8 cellular contexts compared by ENCODE assay signal in genomic region chr19:14031719-14032480, GRCh38. TPM values are rescaled to one million over a fixed set of nuclear protein-coding genes. Genes with fewer than 3 reads are reported as not detected.
DNase-seq lines count a peak whose midpoint lies in the region; ATAC-seq, FAIRE-seq and TF ChIP-seq lines count a peak whose summit lies in the region.

TSS of gene IL27RA (plus strand) at chr19:14031762. CDS start at chr19:14031873, 111 bp downstream.

- H3K27ac ChIP-seq in IMR-90 (ENCODE audit: insufficient read depth, low read length): no peak within 1 kb of the TSS

- H3K23ac ChIP-seq in IMR-90 (ENCODE audit: low read depth, low read length): peak within 1 kb of the TSS; percentile 32; the same call in 1 of the 2 replicates

- CTCF ChIA-PET in AG04449 (lab: Yijun Ruan, JAX) (interaction anchor here (0.8 to 4.4 kb wide), 19 partner anchors 9 to 159 kb away, joined by 3 to 30 read pairs (median 4); partner anchors contain the start of genes BRME1, CC2D1A, MISP3 and PODNL1), IMR-90 (lab: Yijun Ruan, JAX) (interaction anchor here (0.8 to 1.8 kb wide), 5 partner anchors 9 to 21 kb away, joined by 3 to 7 read pairs (median 4); no protein-coding TSS in a partner anchor)
- CTCF ChIA-PET in activated naive CD4-positive, alpha-beta T cell treated with anti-CD3 and anti-CD28 coated beads, Interleukin-2, amount 10 ng/mL, durations not matched to agents 7 days and 5 days (lab: Charles Lee): interaction anchor here (0.8 to 2.3 kb wide), 13 partner anchors 8 to 152 kb away, joined by 3 to 12 read pairs (median 3); partner anchors contain the start of gene MISP3

- peak within 1 kb of the TSS; percentile 93 for H2AFZ ChIP-seq in IMR-90 (replicated peaks; ENCODE audit: low read length, poor library complexity)

- H3K18ac ChIP-seq in IMR-90 (ENCODE audit: low read depth, low read length): no peak within 1 kb of the TSS

- H3K56ac ChIP-seq in IMR-90 (ENCODE audit: extremely low read depth, insufficient read depth, low read length): no peak within 1 kb of the TSS

- H3K4ac ChIP-seq in IMR-90 (ENCODE audit: low read depth, low read length): no peak within 1 kb of the TSS

- H2AK5ac ChIP-seq in IMR-90 (ENCODE audit: low read depth, low read length): peak within 1 kb of the TSS; percentile 44; the same call in 1 of the 2 replicates

- no peaks in the 10 kb centered on the region; the same call in 1 of the 2 replicates for H3K9me3 ChIP-seq in IMR-90 (ENCODE audit: control insufficient read depth, insufficient read depth, low read length)

- H3K27me3 Mint-ChIP-seq in activated naive CD4-positive, alpha-beta T cell treated with anti-CD3 and anti-CD28 coated beads, Interleukin-2, amount 10 ng/mL, durations not matched to agents 7 days and 5 days: peaks cover 30% of the 10 kb centered on the region
- peaks cover 21% of the 10 kb centered on the region for H3K27me3 Mint-ChIP-seq in progenitor cell of endocrine pancreas

- peak within 1 kb of the TSS; percentile 73 for H3K4me3 ChIP-seq in AG04449 (ENCODE audit: low read depth, low read length)
- H3K4me3 ChIP-seq in IMR-90 (ENCODE audit: insufficient read depth, low read depth, low read length): peak within 1 kb of the TSS; percentile 60

- dilution Hi-C loops in IMR-90 (cut with HindIII; ENCODE audit: low sequenced_read_pairs, unreplicated experiment): no loop called here

- no peaks in the 10 kb centered on the region for H3K36me3 ChIP-seq in IMR-90 (ENCODE audit: control insufficient read depth, insufficient read depth, low read length)

- H2BK120ac ChIP-seq in IMR-90 (ENCODE audit: low read depth, low read length): no peak within 1 kb of the TSS

- FAIRE-seq in urothelium cell line (lab: Jason Lieb, UNC): no peak

- peak within 1 kb of the TSS; percentile 10 for H3K9ac ChIP-seq in IMR-90 (ENCODE audit: low read depth, low read length)

- no peaks in the 10 kb centered on the region for H3K9me3 Mint-ChIP-seq in activated naive CD4-positive, alpha-beta T cell treated with anti-CD3 and anti-CD28 coated beads, Interleukin-2, amount 10 ng/mL, durations not matched to agents 7 days and 5 days
- H3K9me3 Mint-ChIP-seq in progenitor cell of endocrine pancreas (ENCODE audit: low read depth): no peaks in the 10 kb centered on the region

- TF ChIP-seq RAD21 in IMR-90 (IDR thresholded peaks at IDR 0.05; ENCODE audit: low read length): peak; percentile 35

- peak; percentile 52 for ATAC-seq in GM18861 (IDR thresholded peaks at IDR 0.05; ENCODE audit: unreplicated experiment)
- peak; percentile 85 for ATAC-seq in IMR-90 (ENCODE audit: low read depth)

- peak within 1 kb of the TSS in 1 of 2 experiments; percentile 11; a peak in 1 of 4 replicates for H4K8ac ChIP-seq in IMR-90 (ENCODE audit: low read depth in 2 of 2, low read length in 2 of 2)

- H3K14ac ChIP-seq in IMR-90 (replicated peaks; ENCODE audit: low read depth, low read length): no peak within 1 kb of the TSS

- DNase-seq in AG04449 (ENCODE audit: low read depth, low spot score) (no peak), IMR-90 (peak; percentile 31), SKM-1 (lab: John Stamatoyannopoulos, UW; ENCODE audit: unreplicated experiment) (peak; percentile 71), cardiac septum (ENCODE audit: low spot score) (peak; percentile 83), progenitor cell of endocrine pancreas (ENCODE audit: low spot score, unreplicated experiment) (peak; percentile 39), urothelium cell line (ENCODE audit: low spot score) (peak; percentile 61)
- DNase-seq in activated naive CD4-positive, alpha-beta T cell treated with anti-CD3 and anti-CD28 coated beads, Interleukin-2, amount 10 ng/mL, durations not matched to agents 7 days and 5 days: peak; percentile 91

- in situ Hi-C loops in IMR-90 (cut with MboI; ENCODE audit: low sequenced_read_pairs): no loop called here

- no peak within 1 kb of the TSS for H4K5ac ChIP-seq in IMR-90 (ENCODE audit: low read depth, low read length)

- no peak within 1 kb of the TSS for H4K91ac ChIP-seq in IMR-90 (ENCODE audit: insufficient read depth, low read depth, low read length)

- peak within 1 kb of the TSS; percentile 96 for H3K4me3 Mint-ChIP-seq in activated naive CD4-positive, alpha-beta T cell treated with anti-CD3 and anti-CD28 coated beads, Interleukin-2, amount 10 ng/mL, durations not matched to agents 7 days and 5 days
- peak within 1 kb of the TSS; percentile 73 for H3K4me3 Mint-ChIP-seq in progenitor cell of endocrine pancreas (ENCODE audit: low read depth)

- H3K4me1 ChIP-seq in IMR-90 (ENCODE audit: control insufficient read depth, insufficient read depth, low read length): no peaks in the 10 kb centered on the region

- peak within 1 kb of the TSS; percentile 92 for H3K27ac Mint-ChIP-seq in activated naive CD4-positive, alpha-beta T cell treated with anti-CD3 and anti-CD28 coated beads, Interleukin-2, amount 10 ng/mL, durations not matched to agents 7 days and 5 days
- no peak within 1 kb of the TSS for H3K27ac Mint-ChIP-seq in progenitor cell of endocrine pancreas

- 0% methylated on average over 16 of the region's 63 CpGs; no CpG with 5 or more reads in 1 of the 2 experiments for WGBS in IMR-90 (ENCODE audit: extremely low coverage in 2 of 2, insufficient read length in 1 of 2), 2 experiments

- H3K27me3 ChIP-seq in IMR-90 (ENCODE audit: control insufficient read depth, insufficient read depth, low read length): peaks cover 30% of the 10 kb centered on the region

- H2BK5ac ChIP-seq in IMR-90 (ENCODE audit: low read depth, low read length, poor library complexity, severe bottlenecking): no peak within 1 kb of the TSS

- H2BK15ac ChIP-seq in IMR-90 (ENCODE audit: low read depth, low read length): no peak within 1 kb of the TSS

- intact Hi-C loops in IMR-90 (cut with micrococcal nuclease) (no loop called here), cardiac septum (cut with DNase I) (no loop called here)

- no peak within 1 kb of the TSS for H2BK20ac ChIP-seq in IMR-90 (ENCODE audit: low read depth, low read length)

- peaks cover 42% of the 10 kb centered on the region for H3K4me1 Mint-ChIP-seq in activated naive CD4-positive, alpha-beta T cell treated with anti-CD3 and anti-CD28 coated beads, Interleukin-2, amount 10 ng/mL, durations not matched to agents 7 days and 5 days
- H3K4me1 Mint-ChIP-seq in progenitor cell of endocrine pancreas (ENCODE audit: low read depth): peaks cover 2% of the 10 kb centered on the region

- H4K20me1 ChIP-seq in IMR-90 (ENCODE audit: insufficient read depth, low read length): no peaks in the 10 kb centered on the region

- POLR2A ChIA-PET in AG04449 (lab: Yijun Ruan, JAX): interaction anchor here (1.0 to 1.2 kb wide), 2 partner anchors 15 to 25 kb away, joined by 3 to 4 read pairs; no protein-coding TSS in a partner anchor
- POLR2A ChIA-PET in IMR-90 (lab: Charles Lee; ENCODE audit: unreplicated experiment): interaction anchor here (0.6 kb wide), 1 partner anchor 37 kb away, joined by 5 read pairs; no protein-coding TSS in a partner anchor

- peaks cover 15% of the 10 kb centered on the region for H3K36me3 Mint-ChIP-seq in activated naive CD4-positive, alpha-beta T cell treated with anti-CD3 and anti-CD28 coated beads, Interleukin-2, amount 10 ng/mL, durations not matched to agents 7 days and 5 days
- H3K36me3 Mint-ChIP-seq in progenitor cell of endocrine pancreas (ENCODE audit: insufficient read depth): no peaks in the 10 kb centered on the region

- BruUV-seq in IMR-90 (replicated peaks; lab: Mats Ljungman, UMichigan): no TSS peak

- peak within 1 kb of the TSS; percentile 87 for H2AK9ac ChIP-seq in IMR-90 (replicated peaks; ENCODE audit: low read depth, low read length, poor library complexity)

- H3K79me1 ChIP-seq in IMR-90 (ENCODE audit: low read depth in 1 of 2, low read length in 2 of 2): no peaks in the 10 kb centered on the region

- TF ChIP-seq CTCF in AG04449 (IDR thresholded peaks at IDR 0.05; ENCODE audit: insufficient read depth, low read length, missing control alignments) (peak; percentile 80), IMR-90 (conservative IDR thresholded peaks at IDR 0.05; ENCODE audit: low read depth, low read length) (peak; percentile 56), progenitor cell of endocrine pancreas (IDR thresholded peaks at IDR 0.05; ENCODE audit: unreplicated experiment) (peak; percentile 61)

- H3K4me2 ChIP-seq in IMR-90 (ENCODE audit: low read depth, low read length): peak within 1 kb of the TSS; percentile 84

- no peaks in the 10 kb centered on the region for H3K9me1 ChIP-seq in IMR-90 (ENCODE audit: insufficient read depth, low read length)

- no peak for TF ChIP-seq POLR2A in IMR-90 (IDR thresholded peaks at IDR 0.05; ENCODE audit: low read depth, low read length)

TF ChIP-seq in IMR-90, 13 proteins besides CTCF, POLR2A, EP300 and RAD21:
- TF ChIP-seq USF2 (IDR thresholded peaks at IDR 0.05; ENCODE audit: low read depth, low read length) (no peak), ELK1 (IDR thresholded peaks at IDR 0.05; ENCODE audit: borderline replicate concordance, low read depth, low read length) (no peak), CEBPB (IDR thresholded peaks at IDR 0.05; ENCODE audit: low read depth, low read length) (no peak), SMC3 (IDR thresholded peaks at IDR 0.05; ENCODE audit: low read depth, low read length) (0 out of 2 replicates have a peak, but pooled peaks have one; percentile 17), MXI1 (IDR thresholded peaks at IDR 0.05; ENCODE audit: borderline replicate concordance, low read depth, low read length) (0 out of 2 replicates have a peak, but pooled peaks have one; percentile 22), MAZ (IDR thresholded peaks at IDR 0.05; ENCODE audit: borderline replicate concordance, low read depth, low read length) (no peak; the same call in 1 of the 2 replicates)

RNA-seq across cellular contexts. Expression of gene IL27RA, which starts in this region (rescaled TPM):
- total RNA-seq in IMR-90 (2012; rRNA removed): 2.8 and 2.9 TPM in 2 replicates
- polyA plus RNA-seq in IMR-90 (2012; rRNA removed): 4.7 and 5.1 TPM in 2 replicates
- polyA plus RNA-seq in IMR-90 (2012; cell fraction: cytosol; rRNA removed): 4.8 and 5.1 TPM in 2 replicates
- 2.6 and 3.3 TPM in 2 replicates for polyA plus RNA-seq in IMR-90 (2012; cell fraction: nucleus; rRNA removed; ENCODE audit: low replicate concordance)
- total RNA-seq in cardiac septum: 3.0 TPM
- 3.4 and 3.7 TPM in 2 replicates for total RNA-seq in progenitor cell of endocrine pancreas
